Comparison of ENCODE assay signal across 1 cellular context in genomic region chr6:158262755-158263154, GRCh38.
TF ChIP-seq lines count a peak whose summit lies in the region.

No MANE protein-coding gene starts in this region.

TF ChIP-seq in HepG2, 621 proteins besides CTCF, POLR2A, EP300 and RAD21 (continued from another document):
- TF ChIP-seq TEF (CRISPR knock-in tag; IDR thresholded peaks at IDR 0.05) = no peak
